ENCODE assay signal across 28 cellular contexts in genomic region chr11:117296881-117297280, GRCh38.
"Had no signal": no experiment of that assay in that cellular context is flagged by ENCODE, and none has a peak within 500 bp of the region (broad histone marks: within the 10 kb centered on the region; RNA-seq: fewer than 3 reads in every experiment).

No MANE protein-coding gene starts in this region.

- H3K9me3 Mint-ChIP-seq: activated CD4-positive, alpha-beta memory T cell treated with anti-CD3 and anti-CD28 coated beads, Interleukin-2, amount 10 ng/mL, durations not matched to agents 7 days and 5 days; activated CD4-positive, alpha-beta T cell treated with anti-CD3 and anti-CD28 coated beads, Interleukin-2, amount 10 ng/mL, durations not matched to agents 7 days and 5 days; activated naive CD4-positive, alpha-beta T cell treated with anti-CD3 and anti-CD28 coated beads, Interleukin-2, amount 10 ng/mL, durations not matched to agents 7 days and 5 days; activated naive CD8-positive, alpha-beta T cell treated with anti-CD3 and anti-CD28 coated beads, Interleukin-2, amount 50 U/mL, for 24 hours; activated T-cell treated with anti-CD3 and anti-CD28 coated beads, Interleukin-2, amount 50 U/mL, for 24 hours; neural progenitor cell; WTC11 had no signal

- H3K27ac ChIP-seq: esophagus muscularis mucosa, foreskin keratinocyte, left lung, lower lobe of right lung, neural progenitor cell, right atrium auricular region, thoracic aorta, uterus had no signal

- H3K27me3 ChIP-seq: esophagus muscularis mucosa, foreskin keratinocyte, left lung, neural progenitor cell, right atrium auricular region, uterus had no signal

- ATAC-seq: activated naive CD8-positive, alpha-beta T cell treated with anti-CD3 and anti-CD28 coated beads, Interleukin-2, amount 50 U/mL, for 24 hours; foreskin keratinocyte; left lung; lower lobe of right lung; naive thymus-derived CD8-positive, alpha-beta T cell; WTC11 had no signal

- H3K27me3 Mint-ChIP-seq: activated CD4-positive, alpha-beta memory T cell treated with anti-CD3 and anti-CD28 coated beads, Interleukin-2, amount 10 ng/mL, durations not matched to agents 7 days and 5 days; activated CD4-positive, alpha-beta T cell treated with anti-CD3 and anti-CD28 coated beads, Interleukin-2, amount 10 ng/mL, durations not matched to agents 7 days and 5 days; activated naive CD4-positive, alpha-beta T cell treated with anti-CD3 and anti-CD28 coated beads, Interleukin-2, amount 10 ng/mL, durations not matched to agents 7 days and 5 days; activated naive CD8-positive, alpha-beta T cell treated with anti-CD3 and anti-CD28 coated beads, Interleukin-2, amount 50 U/mL, for 24 hours; activated T-cell treated with anti-CD3 and anti-CD28 coated beads, Interleukin-2, amount 50 U/mL, for 24 hours; naive thymus-derived CD8-positive, alpha-beta T cell had no signal

- H3K4me1 ChIP-seq: foreskin keratinocyte, left lung had no signal

- H3K4me1 Mint-ChIP-seq: activated CD4-positive, alpha-beta T cell treated with anti-CD3 and anti-CD28 coated beads, Interleukin-2, amount 10 ng/mL, durations not matched to agents 7 days and 5 days; activated naive CD4-positive, alpha-beta T cell treated with anti-CD3 and anti-CD28 coated beads, Interleukin-2, amount 10 ng/mL, durations not matched to agents 7 days and 5 days; activated naive CD8-positive, alpha-beta T cell treated with anti-CD3 and anti-CD28 coated beads, Interleukin-2, amount 50 U/mL, for 24 hours had no signal

- H3K27ac Mint-ChIP-seq: activated CD4-positive, alpha-beta memory T cell treated with anti-CD3 and anti-CD28 coated beads, Interleukin-2, amount 10 ng/mL, durations not matched to agents 7 days and 5 days; activated CD4-positive, alpha-beta T cell treated with anti-CD3 and anti-CD28 coated beads, Interleukin-2, amount 10 ng/mL, durations not matched to agents 7 days and 5 days; activated naive CD4-positive, alpha-beta T cell treated with anti-CD3 and anti-CD28 coated beads, Interleukin-2, amount 10 ng/mL, durations not matched to agents 7 days and 5 days; activated naive CD8-positive, alpha-beta T cell treated with anti-CD3 and anti-CD28 coated beads, Interleukin-2, amount 50 U/mL, for 24 hours; neural progenitor cell; WTC11 had no signal

- DNase-seq: activated CD4-positive, alpha-beta memory T cell treated with anti-CD3 and anti-CD28 coated beads, Interleukin-2, amount 10 ng/mL, durations not matched to agents 7 days and 5 days; activated CD4-positive, alpha-beta T cell treated with anti-CD3 and anti-CD28 coated beads for 1 hour; activated CD4-positive, alpha-beta T cell treated with anti-CD3 and anti-CD28 coated beads, Interleukin-2, amount 10 ng/mL, durations not matched to agents 7 days and 5 days; activated CD8-positive, alpha-beta memory T cell treated with anti-CD3 and anti-CD28 coated beads, Interleukin-2, amount 50 U/mL, for 48 hours; activated gamma-delta T cell; activated naive CD4-positive, alpha-beta T cell treated with anti-CD3 and anti-CD28 coated beads, Interleukin-2, amount 10 ng/mL, durations not matched to agents 7 days and 5 days; activated naive CD8-positive, alpha-beta T cell treated with anti-CD3 and anti-CD28 coated beads, Interleukin-2, amount 50 U/mL, for 24 hours; activated T-cell treated with anti-CD3 and anti-CD28 coated beads, Interleukin-2, amount 50 U/mL, for 24 hours; anterior cingulate cortex; cortex of kidney; foreskin keratinocyte; kidney glomerular epithelial cell; left lung; lower lobe of right lung; mesenchymal stem cell; naive thymus-derived CD8-positive, alpha-beta T cell; occipital lobe; stimulated activated CD4-positive, alpha-beta T cell treated with anti-CD3 and anti-CD28 coated beads, Interleukin-15, amount 100 ng/mL, for 24 hours; stimulated activated CD4-positive, alpha-beta T cell treated with anti-CD3 and anti-CD28 coated beads, Interleukin-2, amount 100 ng/mL, for 24 hours; stimulated activated naive CD4-positive, alpha-beta T cell treated with Interleukin-2 at 50 U/mL for 16 hours; T-helper 9 cell; trophoblast cell; uterus had no signal

- H3K36me3 Mint-ChIP-seq: activated naive CD4-positive, alpha-beta T cell treated with anti-CD3 and anti-CD28 coated beads, Interleukin-2, amount 10 ng/mL, durations not matched to agents 7 days and 5 days; neural progenitor cell; WTC11 had no signal

- H3K4me3 ChIP-seq: esophagus muscularis mucosa, left lung, lower lobe of right lung, neural progenitor cell, right atrium auricular region, thoracic aorta, uterus had no signal

- H3K4me3 Mint-ChIP-seq: activated CD4-positive, alpha-beta memory T cell treated with anti-CD3 and anti-CD28 coated beads, Interleukin-2, amount 10 ng/mL, durations not matched to agents 7 days and 5 days; activated CD4-positive, alpha-beta T cell treated with anti-CD3 and anti-CD28 coated beads, Interleukin-2, amount 10 ng/mL, durations not matched to agents 7 days and 5 days; activated naive CD4-positive, alpha-beta T cell treated with anti-CD3 and anti-CD28 coated beads, Interleukin-2, amount 10 ng/mL, durations not matched to agents 7 days and 5 days; activated naive CD8-positive, alpha-beta T cell treated with anti-CD3 and anti-CD28 coated beads, Interleukin-2, amount 50 U/mL, for 24 hours; activated T-cell treated with anti-CD3 and anti-CD28 coated beads, Interleukin-2, amount 50 U/mL, for 24 hours; naive thymus-derived CD8-positive, alpha-beta T cell; neural progenitor cell; WTC11 had no signal

- H3K36me3 ChIP-seq: neural progenitor cell, uterus had no signal

- H3K9me3 ChIP-seq: esophagus muscularis mucosa, left lung, lower lobe of right lung, right atrium auricular region, thoracic aorta, uterus had no signal
